In genomic region chr7:47954231-47954911, GRCh38 we compare ENCODE assay signal across 14 cellular contexts. TPM values are rescaled to one million over a fixed set of nuclear protein-coding genes. Genes with fewer than 3 reads are reported as not detected.
A peak's percentile ranks its signal among the peaks of the same experiment; 100 is the strongest.
DNase-seq lines count a peak whose midpoint lies in the region; ATAC-seq and TF ChIP-seq lines count a peak whose summit lies in the region.
"Had no signal": no experiment of that assay in that cellular context is flagged by ENCODE, and none has a peak within 500 bp of the region (broad histone marks: within the 10 kb centered on the region; RNA-seq: fewer than 3 reads in every experiment).

No MANE protein-coding gene starts in this region.

- H4K8ac ChIP-seq in IMR-90 (ENCODE audit: low read depth in 2 of 2, low read length in 2 of 2) (no peak overlapping the region), mesenchymal stem cell (ENCODE audit: low read length) (no peak overlapping the region)

- TF ChIP-seq RAD21 in IMR-90 (IDR thresholded peaks at IDR 0.05; ENCODE audit: low read length), result no peak

- H3K4me1 ChIP-seq in IMR-90 (ENCODE audit: control insufficient read depth, insufficient read depth, low read length), result peaks cover 4% of the 10 kb centered on the region; the same call in 1 of the 2 replicates
- H3K4me1 ChIP-seq in mesenchymal stem cell (ENCODE audit: control insufficient read depth, insufficient read depth, low read depth, low read length), result peaks cover 10% of the 10 kb centered on the region
- H3K4me1 ChIP-seq in left lung, result peaks cover 5 to 10% of the 10 kb centered on the region in 2 donors

- H4K5ac ChIP-seq in IMR-90 (ENCODE audit: low read depth, low read length), result no peak overlapping the region

- H3K23ac ChIP-seq in IMR-90 (ENCODE audit: low read depth, low read length), result no peak overlapping the region
- H3K23ac ChIP-seq in mesenchymal stem cell (ENCODE audit: low read length in 2 of 2), result no peak overlapping the region

- no peak overlapping the region for H2AK9ac ChIP-seq in IMR-90 (replicated peaks; ENCODE audit: low read depth, low read length, poor library complexity)

- intact Hi-C loops in IMR-90 (cut with micrococcal nuclease), result no loop called here
- intact Hi-C loops in left lung (cut with DNase I), result no loop called here

- H2BK5ac ChIP-seq in IMR-90 (ENCODE audit: low read depth, low read length, poor library complexity, severe bottlenecking) (no peak overlapping the region), mesenchymal stem cell (ENCODE audit: low read depth, low read length, poor library complexity, severe bottlenecking) (no peak overlapping the region)

- H2BK15ac ChIP-seq in IMR-90 (ENCODE audit: low read depth, low read length) (no peak overlapping the region), mesenchymal stem cell (ENCODE audit: low read depth, poor library complexity, severe bottlenecking) (no peak overlapping the region)

- 90% methylated on average over 1 of the region's 4 CpGs; no CpG with 5 or more reads in 1 of the 2 experiments for WGBS in IMR-90 (ENCODE audit: extremely low coverage in 2 of 2, insufficient read length in 1 of 2), 2 experiments
- 68% methylated on average over 4 of the region's 4 CpGs for WGBS in mesenchymal stem cell

- TF ChIP-seq CTCF in IMR-90 (conservative IDR thresholded peaks at IDR 0.05; ENCODE audit: low read depth, low read length), result no peak
- no peak for TF ChIP-seq CTCF in left lung (IDR thresholded peaks at IDR 0.05)

- ATAC-seq in GM18867 (IDR thresholded peaks at IDR 0.05; ENCODE audit: unreplicated experiment) (peak; percentile 38), GM21723 (IDR thresholded peaks at IDR 0.05; ENCODE audit: unreplicated experiment) (peak; percentile 16), IMR-90 (ENCODE audit: low read depth) (no peak; the same call in 1 of the 2 replicates), HG03460 (IDR thresholded peaks at IDR 0.05; ENCODE audit: unreplicated experiment) (no peak), left lung (no peak)

- H3K4me2 ChIP-seq in IMR-90 (ENCODE audit: low read depth, low read length) (no peak overlapping the region; the same call in 1 of the 2 replicates), mesenchymal stem cell (ENCODE audit: low read length, poor library complexity, severe bottlenecking) (no peak overlapping the region)

- H3K9ac ChIP-seq in IMR-90 (ENCODE audit: low read depth, low read length) (no peak overlapping the region), mesenchymal stem cell (ENCODE audit: low read length) (no peak overlapping the region)

- no peak for TF ChIP-seq POLR2A in IMR-90 (IDR thresholded peaks at IDR 0.05; ENCODE audit: low read depth, low read length)

- H4K91ac ChIP-seq in IMR-90 (ENCODE audit: insufficient read depth, low read depth, low read length), result no peak overlapping the region
- no peak overlapping the region for H4K91ac ChIP-seq in mesenchymal stem cell (ENCODE audit: low read length)

- H3K18ac ChIP-seq in IMR-90 (ENCODE audit: low read depth, low read length), result no peak overlapping the region
- H3K18ac ChIP-seq in mesenchymal stem cell (ENCODE audit: low read depth in 1 of 2, low read length in 2 of 2), result no peak overlapping the region

- H2AK5ac ChIP-seq in IMR-90 (ENCODE audit: low read depth, low read length) (no peak overlapping the region), mesenchymal stem cell (ENCODE audit: low read length, severe bottlenecking) (no peak overlapping the region)

- in situ Hi-C loops in IMR-90 (cut with MboI; ENCODE audit: low sequenced_read_pairs), result no loop called here

- H3K14ac ChIP-seq in IMR-90 (replicated peaks; ENCODE audit: low read depth, low read length), result 0 out of 2 replicates have a peak overlapping the region, but pooled peaks have one; percentile 15
- no peak overlapping the region for H3K14ac ChIP-seq in mesenchymal stem cell (ENCODE audit: low read length in 2 of 2)

- H3K27me3 ChIP-seq in IMR-90 (ENCODE audit: control insufficient read depth, insufficient read depth, low read length), result no peaks in the 10 kb centered on the region
- H3K27me3 ChIP-seq in mesenchymal stem cell (ENCODE audit: control insufficient read depth in 1 of 2, insufficient read depth in 1 of 2, low read length in 2 of 2), result no peaks in the 10 kb centered on the region
- no peaks in the 10 kb centered on the region for H3K27me3 ChIP-seq in left lung
- H3K27me3 ChIP-seq: spleen had no signal

- peaks cover 4% of the 10 kb centered on the region; the same call in 1 of the 2 replicates for H4K20me1 ChIP-seq in IMR-90 (ENCODE audit: insufficient read depth, low read length)

- no peak overlapping the region for H3K4me3 ChIP-seq in IMR-90 (ENCODE audit: insufficient read depth, low read depth, low read length)
- no peak overlapping the region for H3K4me3 ChIP-seq in mesenchymal stem cell (ENCODE audit: insufficient read depth in 1 of 2, low read depth in 1 of 2, low read length in 2 of 2)
- H3K4me3 ChIP-seq in left lung, result no peak overlapping the region
- H3K4me3 ChIP-seq: spleen had no signal

- DNase-seq in IMR-90 (peak; percentile 76), mesenchymal stem cell (peak; percentile 30), substantia nigra (lab: John Stamatoyannopoulos, UW) (no peak), left lung (no peak), NCI-H187 treated with DMSO at 0.1 percent for 48 hours (lab: John Stamatoyannopoulos, UW) (no peak)
- DNase-seq: activated CD4-positive, CD25-positive, alpha-beta regulatory T cell treated with anti-CD3 and anti-CD28 coated beads, Interleukin-2, amount 50 U/mL, for 72 hours; activated naive CD4-positive, alpha-beta T cell treated with anti-CD3 and anti-CD28 coated beads for 36 hours; KG1; NCI-H2227 treated with DMSO at 0.1 percent for 48 hours; SHP77 treated with DMSO at 0.1 percent for 48 hours; spleen had no signal

- H2BK120ac ChIP-seq in IMR-90 (ENCODE audit: low read depth, low read length) (no peak overlapping the region), mesenchymal stem cell (ENCODE audit: low read depth, low read length) (no peak overlapping the region)

- H3K9me3 ChIP-seq in IMR-90 (ENCODE audit: control insufficient read depth, insufficient read depth, low read length), result no peaks in the 10 kb centered on the region
- H3K9me3 ChIP-seq in mesenchymal stem cell (ENCODE audit: control insufficient read depth, low read length), result no peaks in the 10 kb centered on the region
- no peaks in the 10 kb centered on the region for H3K9me3 ChIP-seq in left lung
- H3K9me3 ChIP-seq: spleen had no signal

- peaks cover 5% of the 10 kb centered on the region for H3K9me1 ChIP-seq in IMR-90 (ENCODE audit: insufficient read depth, low read length)

- POLR2A ChIA-PET in IMR-90 (lab: Charles Lee; ENCODE audit: unreplicated experiment), result interaction anchor here (0.5 kb wide), 1 partner anchor 533 kb away, joined by 3 read pairs; no protein-coding TSS in a partner anchor

- dilution Hi-C loops in IMR-90 (cut with HindIII; ENCODE audit: low sequenced_read_pairs, unreplicated experiment), result no loop called here

- no peak overlapping the region for H3K27ac ChIP-seq in IMR-90 (ENCODE audit: insufficient read depth, low read length)
- peak overlapping the region; percentile 3 for H3K27ac ChIP-seq in mesenchymal stem cell (ENCODE audit: low read length, poor library complexity, severe bottlenecking)
- no peak overlapping the region for H3K27ac ChIP-seq in substantia nigra (ENCODE audit: low read depth, low read length, poor library complexity, severe bottlenecking)
- H3K27ac ChIP-seq in left lung, result no peak overlapping the region
- H3K27ac ChIP-seq: spleen had no signal

- H2AFZ ChIP-seq in IMR-90 (replicated peaks; ENCODE audit: low read length, poor library complexity), result no peak overlapping the region
- H2AFZ ChIP-seq in mesenchymal stem cell (ENCODE audit: low read depth, low read length), result no peak overlapping the region

- H2BK20ac ChIP-seq in IMR-90 (ENCODE audit: low read depth, low read length), result no peak overlapping the region

- no peak overlapping the region for H3K56ac ChIP-seq in IMR-90 (ENCODE audit: extremely low read depth, insufficient read depth, low read length)

- CTCF ChIA-PET in IMR-90 (lab: Yijun Ruan, JAX), result interaction anchor here (1.3 kb wide), 1 partner anchor 9 kb away, joined by 7 read pairs; no protein-coding TSS in a partner anchor

- H3K79me1 ChIP-seq in IMR-90 (ENCODE audit: low read depth in 1 of 2, low read length in 2 of 2) (peaks cover 10 to 14% of the 10 kb centered on the region in 2 experiments; a peak in 3 of 4 replicates), mesenchymal stem cell (replicated peaks; ENCODE audit: low read length, poor library complexity, severe bottlenecking) (peaks cover 9% of the 10 kb centered on the region)

- H2BK12ac ChIP-seq in mesenchymal stem cell (ENCODE audit: low read length in 2 of 2), result no peak overlapping the region

- BruUV-seq in IMR-90 (replicated peaks; lab: Mats Ljungman, UMichigan), result no TSS peak

- H3K4ac ChIP-seq in IMR-90 (ENCODE audit: low read depth, low read length) (no peak overlapping the region), mesenchymal stem cell (ENCODE audit: low read depth in 1 of 2, low read length in 2 of 2) (no peak overlapping the region)

- H3K36me3 ChIP-seq in IMR-90 (ENCODE audit: control insufficient read depth, insufficient read depth, low read length), result peaks cover 4% of the 10 kb centered on the region
- peaks cover 4 to 40% of the 10 kb centered on the region in 2 experiments for H3K36me3 ChIP-seq in mesenchymal stem cell (ENCODE audit: control insufficient read depth in 1 of 2, insufficient read depth in 2 of 2, low read depth in 1 of 2, low read length in 2 of 2)
- H3K36me3 ChIP-seq in left lung, result peaks cover 0 to 24% of the 10 kb centered on the region in 2 donors

TF ChIP-seq in IMR-90, 13 proteins besides CTCF, POLR2A, EP300 and RAD21:
- no peak for TF ChIP-seq MXI1 (IDR thresholded peaks at IDR 0.05; ENCODE audit: borderline replicate concordance, low read depth, low read length)
- TF ChIP-seq NFE2L2 (IDR thresholded peaks at IDR 0.05; ENCODE audit: low read depth, low read length), result no peak
- no peak for TF ChIP-seq SMC3 (IDR thresholded peaks at IDR 0.05; ENCODE audit: low read depth, low read length)

RNA-seq across cellular contexts. Expression of gene PKD1L1, which starts 6.1 kb away (rescaled TPM):
- under 0.01 TPM in 2 replicates for total RNA-seq in IMR-90 (2012; rRNA removed)
- 0.03 and 0.15 TPM in 2 replicates for polyA plus RNA-seq in IMR-90 (2012; rRNA removed)
- polyA plus RNA-seq in IMR-90 (2012; cell fraction: cytosol; rRNA removed), result 0.10 TPM in 1 of 2 replicates, not detected in the other
- polyA plus RNA-seq in IMR-90 (2012; cell fraction: nucleus; rRNA removed; ENCODE audit: low replicate concordance), result 0.05 and 0.27 TPM in 2 replicates
- polyA plus RNA-seq in mesenchymal stem cell (2013, experiment 1 of 2), result 0.03 TPM
- 0.05 TPM for polyA plus RNA-seq in mesenchymal stem cell (2013, experiment 2 of 2)
- under 1 TPM; 0.52 to 0.67 TPM for total RNA-seq in left lung

RNA-seq across cellular contexts. Expression of gene HUS1, which starts 25.0 kb away (rescaled TPM):
- 18.3 and 31.9 TPM in 2 replicates for total RNA-seq in IMR-90 (2012; rRNA removed)
- polyA plus RNA-seq in IMR-90 (2012; rRNA removed), result 12.7 and 16.2 TPM in 2 replicates
- 5.2 TPM in 2 replicates for polyA plus RNA-seq in IMR-90 (2012; cell fraction: cytosol; rRNA removed)
- 5.6 and 24.4 TPM in 2 replicates for polyA plus RNA-seq in IMR-90 (2012; cell fraction: nucleus; rRNA removed; ENCODE audit: low replicate concordance)
- 23.4 TPM for polyA plus RNA-seq in mesenchymal stem cell (2013, experiment 1 of 2)
- 22.3 TPM for polyA plus RNA-seq in mesenchymal stem cell (2013, experiment 2 of 2)
- total RNA-seq in left lung, result 10 to 100 TPM; 36.7 to 38.7 TPM

Comparison
In these comparisons a context has a peak if more than half of its experiments do, and no peak if none do; other contexts are left out.
1. ATAC-seq: peak in GM18867 (single experiment) and GM21723 (single experiment); none in IMR-90 (single experiment), HG03460 (single experiment) and left lung (single experiment).
2. DNase-seq: peak in IMR-90 (single experiment) and mesenchymal stem cell (single experiment); none in substantia nigra (0 of 49), left lung (0 of 2) and NCI-H187 treated with DMSO at 0.1 percent for 48 hours (single experiment).